1 cellular context compared by ENCODE assay signal in genomic region chr9:94918038-94918753, GRCh38.
TF ChIP-seq lines count a peak whose summit lies in the region.

No MANE protein-coding gene starts in this region.

TF ChIP-seq in HepG2, 621 proteins besides CTCF, POLR2A, EP300 and RAD21 (continued from another document):
- TF ChIP-seq, protein P1, sequence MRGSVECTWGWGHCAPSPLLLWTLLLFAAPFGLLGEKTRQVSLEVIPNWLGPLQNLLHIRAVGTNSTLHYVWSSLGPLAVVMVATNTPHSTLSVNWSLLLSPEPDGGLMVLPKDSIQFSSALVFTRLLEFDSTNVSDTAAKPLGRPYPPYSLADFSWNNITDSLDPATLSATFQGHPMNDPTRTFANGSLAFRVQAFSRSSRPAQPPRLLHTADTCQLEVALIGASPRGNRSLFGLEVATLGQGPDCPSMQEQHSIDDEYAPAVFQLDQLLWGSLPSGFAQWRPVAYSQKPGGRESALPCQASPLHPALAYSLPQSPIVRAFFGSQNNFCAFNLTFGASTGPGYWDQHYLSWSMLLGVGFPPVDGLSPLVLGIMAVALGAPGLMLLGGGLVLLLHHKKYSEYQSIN (CRISPR knock-in tag; IDR thresholded peaks at IDR 0.05; ENCODE audit: borderline replicate concordance), result no peak
- TF ChIP-seq RARA (CRISPR knock-in tag; IDR thresholded peaks at IDR 0.05) (peak; percentile 35; the same call in 1 of the 2 replicates), ZBTB8A (CRISPR knock-in tag; IDR thresholded peaks at IDR 0.05; ENCODE audit: borderline replicate concordance, low read depth) (no peak), STAG1 (CRISPR knock-in tag; IDR thresholded peaks at IDR 0.05) (peak; percentile 69), SNRNP70 (IDR thresholded peaks at IDR 0.05; ENCODE audit: low read depth, low read length) (no peak), GATAD1 (CRISPR knock-in tag; IDR thresholded peaks at IDR 0.05) (no peak), SP1 (IDR thresholded peaks at IDR 0.05) (no peak), SP1 (CRISPR knock-in tag; IDR thresholded peaks at IDR 0.05) (no peak), ZNF619 (CRISPR knock-in tag; IDR thresholded peaks at IDR 0.05) (no peak), ZNF644 (CRISPR knock-in tag; IDR thresholded peaks at IDR 0.05; ENCODE audit: low read depth) (no peak)
